In genomic region chr10:2121315-2121714, GRCh38 we compare ENCODE assay signal across 26 cellular contexts.
"Had no signal": no experiment of that assay in that cellular context is flagged by ENCODE, and none has a peak within 500 bp of the region (broad histone marks: within the 10 kb centered on the region; RNA-seq: fewer than 3 reads in every experiment).

No MANE protein-coding gene starts in this region.

- H3K4me3 Mint-ChIP-seq: memory B cell; naive thymus-derived CD8-positive, alpha-beta T cell; nephron; neural crest cell; stimulated activated memory B cell treated with anti-CD40 and anti-IgM and Interleukin-4, amounts not matched to agents 10 μg/mL and 1 μg/mL and 100 μg/mL, for 72 hours; stimulated activated naive CD8-positive, alpha-beta T cell treated with anti-CD3 and anti-CD28 coated beads, Interleukin-15, amount 100 ng/mL, for 72 hours had no signal

- H3K27ac ChIP-seq: hepatocyte, left ventricle myocardium inferior, neutrophil, ovary, right atrium auricular region, right lobe of liver, tibial nerve, upper lobe of left lung, vagina had no signal

- H2AFZ ChIP-seq: hepatocyte had no signal

- H3K4me3 ChIP-seq: hepatocyte, left ventricle myocardium inferior, lung, mucosa of descending colon, ovary, right atrium auricular region, right lobe of liver, smooth muscle cell, tibial nerve, upper lobe of left lung, vagina had no signal

- DNase-seq: midbrain; mucosa of descending colon; naive thymus-derived CD8-positive, alpha-beta T cell; occipital lobe; ovary; right lobe of liver; stimulated activated CD4-positive, alpha-beta T cell treated with anti-CD3 and anti-CD28 coated beads, Interleukin-1b, Interleukin-23, amount 100 ng/mL, for 48 hours; stimulated activated CD4-positive, alpha-beta T cell treated with anti-CD3 and anti-CD28 coated beads, Interleukin-2, amount 100 ng/mL, for 48 hours; stimulated activated CD4-positive, alpha-beta T cell treated with anti-CD3 and anti-CD28 coated beads, Interleukin-4, amount 100 ng/mL, for 4 hours; stimulated activated CD8-positive, alpha-beta memory T cell treated with anti-CD3 and anti-CD28 coated beads, Interleukin-4, amount 100 ng/mL, for 48 hours; stimulated activated naive CD4-positive, alpha-beta T cell treated with Interleukin-2 at 50 U/mL for 16 hours; stimulated activated naive CD8-positive, alpha-beta T cell treated with anti-CD3 and anti-CD28 coated beads, Interleukin-15, amount 100 ng/mL, for 72 hours; upper lobe of left lung had no signal

- H3K4me1 Mint-ChIP-seq: memory B cell; naive thymus-derived CD8-positive, alpha-beta T cell; stimulated activated memory B cell treated with anti-CD40 and anti-IgM and Interleukin-4, amounts not matched to agents 10 μg/mL and 1 μg/mL and 100 μg/mL, for 72 hours; stimulated activated naive CD8-positive, alpha-beta T cell treated with anti-CD3 and anti-CD28 coated beads, Interleukin-15, amount 100 ng/mL, for 72 hours had no signal

- H3K36me3 ChIP-seq: left ventricle myocardium inferior, neutrophil, ovary, right atrium auricular region, right lobe of liver, tibial nerve, upper lobe of left lung, vagina had no signal

- H3K27me3 ChIP-seq: hepatocyte, neutrophil, ovary, right atrium auricular region, right lobe of liver, tibial nerve, upper lobe of left lung, vagina had no signal

- H3K27me3 Mint-ChIP-seq: progenitor cell of endocrine pancreas; stimulated activated memory B cell treated with anti-CD40 and anti-IgM and Interleukin-4, amounts not matched to agents 10 μg/mL and 1 μg/mL and 100 μg/mL, for 72 hours had no signal

- H3K4me1 ChIP-seq: left ventricle myocardium inferior, right atrium auricular region, right lobe of liver, tibial nerve, upper lobe of left lung, vagina had no signal

- ATAC-seq: mucosa of descending colon; naive thymus-derived CD8-positive, alpha-beta T cell; right lobe of liver; stimulated activated memory B cell treated with anti-CD40 and anti-IgM and Interleukin-4, amounts not matched to agents 10 μg/mL and 1 μg/mL and 100 μg/mL, for 72 hours; stimulated activated naive CD8-positive, alpha-beta T cell treated with anti-CD3 and anti-CD28 coated beads, Interleukin-15, amount 100 ng/mL, for 72 hours had no signal

- H3K27ac Mint-ChIP-seq: memory B cell; naive thymus-derived CD8-positive, alpha-beta T cell; nephron; progenitor cell of endocrine pancreas; stimulated activated memory B cell treated with anti-CD40 and anti-IgM and Interleukin-4, amounts not matched to agents 10 μg/mL and 1 μg/mL and 100 μg/mL, for 72 hours; stimulated activated naive CD8-positive, alpha-beta T cell treated with anti-CD3 and anti-CD28 coated beads, Interleukin-15, amount 100 ng/mL, for 72 hours had no signal

- H3K36me3 Mint-ChIP-seq: memory B cell; naive thymus-derived CD8-positive, alpha-beta T cell; stimulated activated memory B cell treated with anti-CD40 and anti-IgM and Interleukin-4, amounts not matched to agents 10 μg/mL and 1 μg/mL and 100 μg/mL, for 72 hours had no signal

- H3K79me2 ChIP-seq: hepatocyte had no signal

- H3K4me2 ChIP-seq: hepatocyte, smooth muscle cell had no signal

- H3K9me3 Mint-ChIP-seq: naive thymus-derived CD8-positive, alpha-beta T cell; stimulated activated memory B cell treated with anti-CD40 and anti-IgM and Interleukin-4, amounts not matched to agents 10 μg/mL and 1 μg/mL and 100 μg/mL, for 72 hours; stimulated activated naive CD8-positive, alpha-beta T cell treated with anti-CD3 and anti-CD28 coated beads, Interleukin-15, amount 100 ng/mL, for 72 hours had no signal

- H3K9me3 ChIP-seq: neutrophil, ovary, right lobe of liver, vagina had no signal
